Comparison of ENCODE assay signal across 18 cellular contexts in the genomic region with DNA sequence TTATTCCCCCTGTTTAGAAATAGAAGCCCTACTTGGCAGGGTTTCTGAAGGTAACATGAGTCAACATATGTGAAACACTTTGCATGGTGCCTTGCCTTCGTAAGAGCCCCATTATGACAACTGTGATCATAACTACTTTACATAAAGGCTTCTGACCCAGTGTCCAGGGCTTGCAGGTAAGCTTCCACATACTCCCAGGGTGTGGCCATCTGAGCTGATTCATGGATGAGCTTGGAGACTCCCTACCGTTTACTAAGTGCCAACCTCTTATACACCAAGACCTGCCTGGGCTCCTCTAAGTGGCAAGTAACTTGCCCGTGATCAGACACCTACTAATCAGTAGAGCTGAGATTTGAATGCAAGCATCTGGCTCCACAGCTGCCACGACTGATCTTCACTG.
"Had no signal": no experiment of that assay in that cellular context is flagged by ENCODE, and none has a peak within 500 bp of the region (broad histone marks: within the 10 kb centered on the region; RNA-seq: fewer than 3 reads in every experiment).

No MANE protein-coding gene starts in this region.

- H3K9me3 ChIP-seq: esophagus muscularis mucosa, tibial nerve had no signal

- H3K4me1 ChIP-seq: esophagus muscularis mucosa, tibial nerve had no signal

- H3K4me3 ChIP-seq: coronary artery, esophagus muscularis mucosa, neural progenitor cell, tibial nerve had no signal

- H3K4me3 Mint-ChIP-seq: activated CD4-positive, alpha-beta memory T cell treated with anti-CD3 and anti-CD28 coated beads for 36 hours; activated CD4-positive, alpha-beta T cell treated with anti-CD3 and anti-CD28 coated beads for 36 hours; activated naive CD8-positive, alpha-beta T cell treated with anti-CD3 and anti-CD28 coated beads for 36 hours; activated T-helper 1 cell treated with anti-CD3 and anti-CD28 coated beads, Interleukin-12 subunit alpha, Interleukin-12 subunit beta, Interleukin-2, Interleukin-4 antibody, amounts not matched to agents 30 ng/mL and 10 ng/mL and 1 ng/mL, durations not matched to agents 14 hours and 24 hours and 36 hours; brain; immature natural killer cell; memory B cell; naive thymus-derived CD4-positive, alpha-beta T cell had no signal

- H3K27ac Mint-ChIP-seq: activated CD4-positive, alpha-beta memory T cell treated with anti-CD3 and anti-CD28 coated beads for 36 hours; activated CD4-positive, alpha-beta T cell treated with anti-CD3 and anti-CD28 coated beads for 36 hours; activated naive CD8-positive, alpha-beta T cell treated with anti-CD3 and anti-CD28 coated beads for 36 hours; activated T-helper 1 cell treated with anti-CD3 and anti-CD28 coated beads, Interleukin-12 subunit alpha, Interleukin-12 subunit beta, Interleukin-2, Interleukin-4 antibody, amounts not matched to agents 30 ng/mL and 10 ng/mL and 1 ng/mL, durations not matched to agents 14 hours and 24 hours and 36 hours; brain; immature natural killer cell; memory B cell; progenitor cell of endocrine pancreas had no signal

- H3K27me3 ChIP-seq: esophagus muscularis mucosa, neural progenitor cell, tibial nerve had no signal

- H3K4me1 Mint-ChIP-seq: activated CD4-positive, alpha-beta T cell treated with anti-CD3 and anti-CD28 coated beads for 36 hours; activated naive CD8-positive, alpha-beta T cell treated with anti-CD3 and anti-CD28 coated beads for 36 hours; brain; immature natural killer cell; naive thymus-derived CD4-positive, alpha-beta T cell had no signal

- H3K36me3 ChIP-seq: esophagus muscularis mucosa, neural progenitor cell, tibial nerve had no signal

- H3K9ac ChIP-seq: neural progenitor cell had no signal

- H3K27ac ChIP-seq: coronary artery, esophagus muscularis mucosa, neural progenitor cell, tibial nerve had no signal

- H2AFZ ChIP-seq: neural progenitor cell had no signal

- H3K36me3 Mint-ChIP-seq: activated CD4-positive, alpha-beta memory T cell treated with anti-CD3 and anti-CD28 coated beads for 36 hours; activated naive CD8-positive, alpha-beta T cell treated with anti-CD3 and anti-CD28 coated beads for 36 hours; brain; immature natural killer cell; memory B cell; naive thymus-derived CD4-positive, alpha-beta T cell; neural progenitor cell had no signal

- ATAC-seq: activated CD4-positive, alpha-beta T cell treated with anti-CD3 and anti-CD28 coated beads for 36 hours; left ventricle myocardium superior; naive thymus-derived CD4-positive, alpha-beta T cell had no signal

- H3K27me3 Mint-ChIP-seq: activated CD4-positive, alpha-beta memory T cell treated with anti-CD3 and anti-CD28 coated beads for 36 hours; activated naive CD8-positive, alpha-beta T cell treated with anti-CD3 and anti-CD28 coated beads for 36 hours had no signal

- H3K4me2 ChIP-seq: neural progenitor cell had no signal

- H3K9me3 Mint-ChIP-seq: activated CD4-positive, alpha-beta memory T cell treated with anti-CD3 and anti-CD28 coated beads for 36 hours; activated naive CD8-positive, alpha-beta T cell treated with anti-CD3 and anti-CD28 coated beads for 36 hours; activated T-helper 1 cell treated with anti-CD3 and anti-CD28 coated beads, Interleukin-12 subunit alpha, Interleukin-12 subunit beta, Interleukin-2, Interleukin-4 antibody, amounts not matched to agents 30 ng/mL and 10 ng/mL and 1 ng/mL, durations not matched to agents 14 hours and 24 hours and 36 hours; brain; immature natural killer cell; memory B cell; naive thymus-derived CD4-positive, alpha-beta T cell; neural progenitor cell had no signal

- DNase-seq: activated CD4-positive, alpha-beta memory T cell treated with anti-CD3 and anti-CD28 coated beads for 36 hours; activated CD4-positive, alpha-beta T cell treated with anti-CD3 and anti-CD28 coated beads for 36 hours; activated naive CD8-positive, alpha-beta T cell treated with anti-CD3 and anti-CD28 coated beads for 36 hours; activated T-cell treated with anti-CD3 and anti-CD28 coated beads for 4 hours; immature natural killer cell; kidney glomerular epithelial cell; left ventricle myocardium superior; naive thymus-derived CD4-positive, alpha-beta T cell; stimulated activated naive CD4-positive, alpha-beta T cell; T-helper 2 cell had no signal
